In genomic region chr9:101324245-101324804, GRCh38 we compare ENCODE assay signal across 24 cellular contexts.
"Had no signal": no experiment of that assay in that cellular context is flagged by ENCODE, and none has a peak within 500 bp of the region (broad histone marks: within the 10 kb centered on the region; RNA-seq: fewer than 3 reads in every experiment).

No MANE protein-coding gene starts in this region.

- H3K9me3 Mint-ChIP-seq: T-helper 1 cell treated with Interleukin-12 subunit alpha and Interleukin-12 subunit beta and Interleukin-4 antibody, amounts not matched to agents 30 μg/mL and 1 μg/mL, for 36 hours had no signal

- H3K4me3 Mint-ChIP-seq: activated CD8-positive, alpha-beta T cell treated with anti-CD3 and anti-CD28 coated beads, Interleukin-2, amount 10 ng/mL, durations not matched to agents 7 days and 5 days; activated naive CD8-positive, alpha-beta T cell treated with anti-CD3 and anti-CD28 coated beads, Interleukin-2, amount 50 U/mL, for 24 hours; brain; IgD-negative memory B cell; T-helper 1 cell treated with Interleukin-12 subunit alpha and Interleukin-12 subunit beta and Interleukin-4 antibody, amounts not matched to agents 30 μg/mL and 1 μg/mL, for 36 hours had no signal

- H3K27ac ChIP-seq: ascending aorta, Peyer's patch, RWPE1, SJSA1 had no signal

- H3K9me3 ChIP-seq: ascending aorta, SJSA1 had no signal

- H3K27me3 ChIP-seq: ascending aorta, Peyer's patch, SJSA1 had no signal

- H3K4me1 Mint-ChIP-seq: activated naive CD8-positive, alpha-beta T cell treated with anti-CD3 and anti-CD28 coated beads, Interleukin-2, amount 50 U/mL, for 24 hours; brain; IgD-negative memory B cell had no signal

- H3K27ac Mint-ChIP-seq: activated CD8-positive, alpha-beta T cell treated with anti-CD3 and anti-CD28 coated beads, Interleukin-2, amount 10 ng/mL, durations not matched to agents 7 days and 5 days; activated naive CD8-positive, alpha-beta T cell treated with anti-CD3 and anti-CD28 coated beads, Interleukin-2, amount 50 U/mL, for 24 hours; brain; IgD-negative memory B cell; T-helper 1 cell treated with Interleukin-12 subunit alpha and Interleukin-12 subunit beta and Interleukin-4 antibody, amounts not matched to agents 30 μg/mL and 1 μg/mL, for 36 hours had no signal

- H3K36me3 ChIP-seq: ascending aorta, Peyer's patch, SJSA1 had no signal

- ATAC-seq: activated CD4-positive, CD25-positive, alpha-beta regulatory T cell treated with anti-CD3 and anti-CD28 coated beads, Interleukin-2, amount 50 U/mL, for 24 hours; activated CD8-positive, alpha-beta T cell treated with anti-CD3 and anti-CD28 coated beads, Interleukin-2, amount 10 ng/mL, durations not matched to agents 7 days and 5 days; activated naive CD4-positive, alpha-beta T cell treated with anti-CD3 and anti-CD28 coated beads, Interleukin-2, amount 50 U/mL, for 72 hours; activated naive CD8-positive, alpha-beta T cell treated with anti-CD3 and anti-CD28 coated beads, Interleukin-2, amount 50 U/mL, for 24 hours had no signal

- H3K36me3 Mint-ChIP-seq: IgD-negative memory B cell had no signal

- DNase-seq: activated CD4-positive, alpha-beta T cell treated with anti-CD3 and anti-CD28 coated beads for 4 hours; activated CD8-positive, alpha-beta memory T cell treated with anti-CD3 and anti-CD28 coated beads, Interleukin-2, amount 50 U/mL, for 48 hours; activated CD8-positive, alpha-beta T cell treated with anti-CD3 and anti-CD28 coated beads, Interleukin-2, amount 10 ng/mL, durations not matched to agents 7 days and 5 days; activated effector memory CD4-positive, alpha-beta T cell treated with anti-CD3 and anti-CD28 coated beads, Interleukin-2, amount 50 U/mL, for 16 hours; activated naive CD4-positive, alpha-beta T cell treated with Interleukin-2 at 50 U/mL for 16 hours; activated naive CD8-positive, alpha-beta T cell treated with anti-CD3 and anti-CD28 coated beads, Interleukin-2, amount 50 U/mL, for 24 hours; activated T-cell treated with anti-CD3 and anti-CD28 coated beads, Interleukin-2, amount 50 U/mL, for 1 hour; amniotic stem cell; KG1; NCI-H1417 treated with DMSO at 0.1 percent for 48 hours; NCI-H1694 treated with DMSO at 0.1 percent for 48 hours; NCI-H2081; NCI-H446; NCI-H524; Peyer's patch; Right ventricle myocardium superior had no signal

- H3K27me3 Mint-ChIP-seq: brain, IgD-negative memory B cell had no signal

- H3K4me3 ChIP-seq: ascending aorta, Peyer's patch, SJSA1 had no signal

- H3K4me1 ChIP-seq: ascending aorta, Peyer's patch, SJSA1 had no signal
